ENCODE assay signal across 8 cellular contexts in the genomic region with DNA sequence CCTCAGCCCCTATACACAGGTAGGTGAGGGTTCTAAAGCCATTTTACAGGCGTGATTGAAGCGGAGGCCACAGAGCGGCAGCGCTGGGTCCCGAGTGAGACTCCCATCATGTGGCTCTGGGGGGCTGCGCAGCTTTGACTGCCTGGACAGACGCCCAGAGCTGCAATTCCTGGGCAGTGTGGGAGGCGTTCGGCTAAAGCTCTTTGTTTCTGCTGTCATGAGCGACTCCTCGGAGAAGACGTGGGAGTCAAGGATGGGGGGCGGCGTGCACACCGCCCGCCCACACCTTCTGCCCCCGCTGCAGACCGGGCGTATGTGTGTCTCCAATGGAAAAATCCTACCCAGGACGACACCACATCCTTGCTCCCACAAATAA. TPM values are rescaled to one million over a fixed set of nuclear protein-coding genes. Genes with fewer than 3 reads are reported as not detected.
DNase-seq lines count a peak whose midpoint lies in the region; ATAC-seq, FAIRE-seq and TF ChIP-seq lines count a peak whose summit lies in the region.

No MANE protein-coding gene starts in this region.

- DNase-seq in HepG2 (ENCODE audit: low spot score) (no peak), kidney glomerular epithelial cell (lab: John Stamatoyannopoulos, UW) (peak; percentile 63), superior temporal gyrus (ENCODE audit: extremely low spot score) (no peak), HK-2 (ENCODE audit: unreplicated experiment) (no peak)

- ATAC-seq in HepG2 (no peak), GM18907 (IDR thresholded peaks at IDR 0.05; ENCODE audit: unreplicated experiment) (no peak)

- no peaks in the 10 kb centered on the region; the same call in 1 of the 2 replicates for H4K20me1 ChIP-seq in HepG2 (ENCODE audit: insufficient read depth, low read length)

- no peaks in the 10 kb centered on the region for H3K79me2 ChIP-seq in HepG2 (ENCODE audit: insufficient read depth, low read length)

- H3K9ac ChIP-seq in liver (ENCODE audit: low read depth in 1 of 2, low read length in 2 of 2) (no peak overlapping the region), HepG2 (ENCODE audit: insufficient read depth, low read depth, low read length) (no peak overlapping the region), subcutaneous abdominal adipose tissue (ENCODE audit: low read length in 5 of 5) (peak overlapping the region in 3 of 5 donors; percentile 59 to 75 (median 71))

- H3K9me3 ChIP-seq in liver (ENCODE audit: control insufficient read depth in 4 of 4, low read length in 3 of 4) = no peaks in the 10 kb centered on the region
- H3K9me3 ChIP-seq in HepG2 (ENCODE audit: low read length) = no peaks in the 10 kb centered on the region
- no peaks in the 10 kb centered on the region for H3K9me3 ChIP-seq in subcutaneous abdominal adipose tissue (ENCODE audit: control insufficient read depth in 5 of 5, low read length in 5 of 5)

- H3K4me3 ChIP-seq in liver (ENCODE audit: low read depth in 1 of 3, low read length in 3 of 3) = peak overlapping the region in 1 of 3 donors; percentile 62
- no peak overlapping the region for H3K4me3 ChIP-seq in HepG2 (replicated peaks in 1 of 3; ENCODE audit: insufficient read depth in 1 of 3, low read depth in 2 of 3, low read length in 3 of 3)
- peak overlapping the region in 4 of 5 donors; percentile 65 to 79 (median 70) for H3K4me3 ChIP-seq in subcutaneous abdominal adipose tissue (ENCODE audit: low read depth in 1 of 5, low read length in 5 of 5)

- H3K36me3 ChIP-seq in liver (ENCODE audit: control insufficient read depth in 4 of 4, insufficient read depth in 3 of 4, low read depth in 1 of 4, low read length in 3 of 4) = no peaks in the 10 kb centered on the region
- no peaks in the 10 kb centered on the region for H3K36me3 ChIP-seq in HepG2 (replicated peaks in 1 of 2; ENCODE audit: control insufficient read depth in 1 of 2, insufficient read depth in 2 of 2, low read length in 2 of 2)
- no peaks in the 10 kb centered on the region for H3K36me3 ChIP-seq in subcutaneous abdominal adipose tissue (ENCODE audit: control insufficient read depth in 5 of 5, insufficient read depth in 5 of 5, low read length in 5 of 5)

- TF ChIP-seq RAD21 in liver (IDR thresholded peaks at IDR 0.05) (no peak), HepG2 (CRISPR knock-in tag; IDR thresholded peaks at IDR 0.05) (no peak)

- peak overlapping the region; percentile 94 to 99 (median 97) for H3K27ac Mint-ChIP-seq in brain

- intact Hi-C loops in HepG2 (cut with micrococcal nuclease; ENCODE audit: unreplicated experiment) = no loop called here

- 22% methylated on average over 20 of the region's 20 CpGs for WGBS in liver
- 68% methylated on average over 20 of the region's 20 CpGs for WGBS in HepG2 (ENCODE audit: low lambda C conversion rate)

- H3K27me3 ChIP-seq in liver (ENCODE audit: control insufficient read depth in 4 of 4, insufficient read depth in 4 of 4, low read length in 3 of 4) (peaks cover 0 to 4% (median 2%) of the 10 kb centered on the region in 4 donors), HepG2 (ENCODE audit: control insufficient read depth in 1 of 2, insufficient read depth in 2 of 2, low read length in 2 of 2) (peaks cover 22 to 79% of the 10 kb centered on the region in 2 experiments), subcutaneous abdominal adipose tissue (ENCODE audit: control insufficient read depth in 5 of 5, insufficient read depth in 4 of 5, low read length in 5 of 5) (peaks cover 0 to 10% (median 7%) of the 10 kb centered on the region in 5 donors)

- H3K9me3 Mint-ChIP-seq in brain = peaks cover 0 to 2% (median 0%) of the 10 kb centered on the region in 5 experiments

- FAIRE-seq in HepG2 (lab: Jason Lieb, UNC) = no peak

- peak overlapping the region; percentile 92 to 95 (median 93) for H3K4me3 Mint-ChIP-seq in brain

- TF ChIP-seq CTCF in liver (IDR thresholded peaks at IDR 0.05; ENCODE audit: low read depth, low read length, missing input control) = no peak
- no peak for TF ChIP-seq CTCF in HepG2 (CRISPR knock-in tag; IDR thresholded peaks at IDR 0.05)
- no peak for TF ChIP-seq CTCF in brain (conservative IDR thresholded peaks at IDR 0.05)

- H3K4me2 ChIP-seq in HepG2 (ENCODE audit: low read depth, low read length) = no peak overlapping the region

- CTCF ChIA-PET in HepG2 (lab: Yijun Ruan, JAX; ENCODE audit: low intra/inter-chr PET ratio, low total read pairs) = no interaction called here

- H3K27ac ChIP-seq in liver (ENCODE audit: low read depth in 1 of 2, low read length in 2 of 2) (peak overlapping the region; percentile 64 to 72), HepG2 (ENCODE audit: extremely low read length, insufficient read depth, low read length) (no peak overlapping the region), subcutaneous abdominal adipose tissue (ENCODE audit: low read depth, low read length) (no peak overlapping the region)

- H3K27me3 Mint-ChIP-seq in brain = peaks cover 13% of the 10 kb centered on the region

- H3K36me3 Mint-ChIP-seq in brain = peaks cover 19% of the 10 kb centered on the region

- TF ChIP-seq POLR2A in HepG2 (IDR thresholded peaks at IDR 0.05; ENCODE audit: insufficient read depth in 1 of 2, low read depth in 2 of 2, low read length in 2 of 2) = no peak

- POLR2A ChIA-PET in HepG2 (lab: Yijun Ruan, JAX) = no interaction called here

- in situ Hi-C loops in HepG2 (cut with HindIII; ENCODE audit: extremely low pct_ligation_motif_present, low pct_unique_long_range_greater_than_20kb) = no loop called here

- peaks cover 44% of the 10 kb centered on the region for H3K4me1 Mint-ChIP-seq in brain

- H2AFZ ChIP-seq in HepG2 (ENCODE audit: low read length) = no peak overlapping the region

- TF ChIP-seq EP300 in HepG2 (IDR thresholded peaks at IDR 0.05; ENCODE audit: low read depth in 2 of 2, low read length in 2 of 2) (no peak), HepG2 (CRISPR knock-in tag; IDR thresholded peaks at IDR 0.05; ENCODE audit: borderline replicate concordance) (no peak)

- peaks cover 5 to 31% (median 15%) of the 10 kb centered on the region in 4 donors for H3K4me1 ChIP-seq in liver (ENCODE audit: control insufficient read depth in 4 of 4, insufficient read depth in 4 of 4, low read length in 3 of 4)
- no peaks in the 10 kb centered on the region for H3K4me1 ChIP-seq in HepG2 (ENCODE audit: insufficient read depth, low read length)
- H3K4me1 ChIP-seq in subcutaneous abdominal adipose tissue (ENCODE audit: control insufficient read depth in 5 of 5, insufficient read depth in 5 of 5, low read length in 5 of 5) = peaks cover 0 to 49% (median 42%) of the 10 kb centered on the region in 5 donors

- BruUV-seq in HepG2 (replicated peaks; lab: Mats Ljungman, UMichigan) = no TSS peak

TF ChIP-seq in liver, 16 proteins besides CTCF, POLR2A, EP300 and RAD21 (continues in another document):
- TF ChIP-seq EGR1 (IDR thresholded peaks at IDR 0.05; ENCODE audit: low read depth in 2 of 2) (no peak), SP1 (IDR thresholded peaks at IDR 0.05) (no peak), FOXA1 (IDR thresholded peaks at IDR 0.05) (no peak), YY1 (IDR thresholded peaks at IDR 0.05) (no peak)
- TF ChIP-seq, protein P1, sequence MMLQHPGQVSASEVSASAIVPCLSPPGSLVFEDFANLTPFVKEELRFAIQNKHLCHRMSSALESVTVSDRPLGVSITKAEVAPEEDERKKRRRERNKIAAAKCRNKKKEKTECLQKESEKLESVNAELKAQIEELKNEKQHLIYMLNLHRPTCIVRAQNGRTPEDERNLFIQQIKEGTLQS (IDR thresholded peaks at IDR 0.05) = no peak

RNA-seq across cellular contexts. Expression of a gene that starts 0.9 kb away (rescaled TPM):
- total RNA-seq in liver (10 to 100 TPM in 1 of 2 donors, 1 to 10 TPM in 1; 8.5 to 50.8 TPM), HepG2 (2016; rRNA removed; fragmentation: Illumina TruSeq; extraction: Trizol) (0.09 and 0.10 TPM in 2 replicates)
- polyA plus RNA-seq in liver (1 to 10 TPM; 4.1 to 9.6 TPM), HepG2 (2011; rRNA removed) (0.16 and 0.25 TPM in 2 replicates), brain (ENCODE audit: insufficient read depth, low read depth, low replicate concordance) (28.5 TPM)
- not detected in 2 replicates for total RNA-seq in HepG2 (2016; cell fraction: cytosol; rRNA removed; fragmentation: Illumina TruSeq; extraction: Trizol; ENCODE audit: low read depth)
- total RNA-seq in HepG2 (2016; cell fraction: insoluble cytoplasmic fraction; rRNA removed; fragmentation: Illumina TruSeq; extraction: Trizol) = 0.15 TPM in 1 of 2 replicates, not detected in the other
- total RNA-seq in HepG2 (2016; cell fraction: membrane; rRNA removed; fragmentation: Illumina TruSeq; extraction: Trizol) = 0.06 and 0.10 TPM in 2 replicates
- not detected in 2 replicates for total RNA-seq in HepG2 (2016; cell fraction: nucleus; rRNA removed; fragmentation: Illumina TruSeq; extraction: Trizol)
- polyA plus RNA-seq in HepG2 (2011; cell fraction: cytosol; rRNA removed) = 0.12 and 0.28 TPM in 2 replicates
- polyA plus RNA-seq in HepG2 (2011; cell fraction: nucleus; rRNA removed) = 0.05 and 0.16 TPM in 2 replicates
- 0.13 TPM in 1 of 2 replicates, not detected in the other for polyA plus RNA-seq in HepG2 (2012)
- not detected in 2 replicates for polyA plus RNA-seq in HepG2 (2016; cell fraction: cytosol; fragmentation: Illumina TruSeq; extraction: Trizol; ENCODE audit: low read depth)
- 0.16 and 0.23 TPM in 2 replicates for polyA plus RNA-seq in HepG2 (2016; cell fraction: insoluble cytoplasmic fraction; fragmentation: Illumina TruSeq; extraction: Trizol; ENCODE audit: low read depth)
- 0.14 TPM in 1 of 2 replicates, not detected in the other for polyA plus RNA-seq in HepG2 (2016; cell fraction: membrane; fragmentation: Illumina TruSeq; extraction: Trizol; ENCODE audit: low read depth)
- not detected in 2 replicates for polyA plus RNA-seq in HepG2 (2016; cell fraction: nucleus; fragmentation: Illumina TruSeq; extraction: Trizol; ENCODE audit: insufficient read depth, low read depth)
- polyA minus RNA-seq in HepG2 (2011; rRNA and poly(A)+ RNA removed; ENCODE audit: low replicate concordance) = 0.16 and 0.91 TPM in 2 replicates
- polyA minus RNA-seq in HepG2 (2011; cell fraction: cytosol; rRNA and poly(A)+ RNA removed) = not detected in 2 replicates
- 0.13 TPM in 1 of 2 replicates, not detected in the other for polyA minus RNA-seq in HepG2 (2011; cell fraction: nucleus; rRNA and poly(A)+ RNA removed)

Comparison
In these comparisons a context has a peak if more than half of its experiments do, and no peak if none do; other contexts are left out.
1. H3K27ac ChIP-seq: peak in liver (2 of 2); none in HepG2 (single experiment) and subcutaneous abdominal adipose tissue (single experiment).
2. H3K4me3 ChIP-seq: peak in subcutaneous abdominal adipose tissue (4 of 5); none in HepG2 (0 of 3).
3. H3K9ac ChIP-seq: peak in subcutaneous abdominal adipose tissue (3 of 5); none in liver (0 of 2) and HepG2 (single experiment).